In genomic region chr3:185460719-185461350, GRCh38 we compare ENCODE assay signal across 1 cellular context.
TF ChIP-seq lines count a peak whose summit lies in the region.

No MANE protein-coding gene starts in this region.

TF ChIP-seq in K562, 482 proteins besides CTCF, POLR2A, EP300 and RAD21 (continues in another document):
- TF ChIP-seq CUX1 (CRISPR knock-in tag; IDR thresholded peaks at IDR 0.05) (no peak), KDM1A (IDR thresholded peaks at IDR 0.05) (0 out of 4 replicates have a peak, but pooled peaks of 1 of the 2 experiments have one; percentile 8), NR4A1 (CRISPR knock-in tag; IDR thresholded peaks at IDR 0.05) (no peak), NR4A1 (tag; IDR thresholded peaks at IDR 0.05) (no peak), NCOA1 (IDR thresholded peaks at IDR 0.05; ENCODE audit: low read depth) (no peak), MTA1 (IDR thresholded peaks at IDR 0.05; ENCODE audit: borderline replicate concordance) (no peak), COPS2 (conservative IDR thresholded peaks at IDR 0.05) (no peak), ZBTB9 (CRISPR knock-in tag; IDR thresholded peaks at IDR 0.05) (no peak), SMARCA4 (IDR thresholded peaks at IDR 0.05) (no peak), RBM17 (IDR thresholded peaks at IDR 0.05; ENCODE audit: borderline replicate concordance, low read depth, low read length) (no peak), ZNF644 (tag; IDR thresholded peaks at IDR 0.05; ENCODE audit: low read depth) (no peak), MAZ (CRISPR knock-in tag; conservative IDR thresholded peaks at IDR 0.05 in 1 of 2, IDR thresholded peaks at IDR 0.05 in 1 of 2) (no peak), PREB (CRISPR knock-in tag; IDR thresholded peaks at IDR 0.05) (no peak), ZEB2 (IDR thresholded peaks at IDR 0.05) (no peak), ETS2 (tag; IDR thresholded peaks at IDR 0.05; ENCODE audit: borderline replicate concordance, poor library complexity, severe bottlenecking) (no peak), ZBTB49 (CRISPR knock-in tag; IDR thresholded peaks at IDR 0.05; ENCODE audit: borderline replicate concordance) (no peak), TEAD4 (IDR thresholded peaks at IDR 0.05; ENCODE audit: low read length) (0 out of 2 replicates have a peak, but pooled peaks have one; percentile 10), TEAD4 (CRISPR knock-in tag; IDR thresholded peaks at IDR 0.05; ENCODE audit: borderline replicate concordance) (no peak), THRAP3 (IDR thresholded peaks at IDR 0.05; ENCODE audit: borderline replicate concordance) (no peak), LEF1 (IDR thresholded peaks at IDR 0.05) (no peak), ZNF695 (CRISPR knock-in tag; IDR thresholded peaks at IDR 0.05) (no peak), SRSF7 (optimal IDR thresholded peaks at IDR 0.05; ENCODE audit: low read depth, low read length) (no peak), NKRF (IDR thresholded peaks at IDR 0.05; ENCODE audit: borderline replicate concordance) (no peak), ZNF696 (CRISPR knock-in tag; conservative IDR thresholded peaks at IDR 0.05) (no peak), TAF1 (IDR thresholded peaks at IDR 0.05; ENCODE audit: control insufficient read depth, extremely low read depth, insufficient read depth, low read length, severe bottlenecking) (no peak), ZNF12 (CRISPR knock-in tag; IDR thresholded peaks at IDR 0.05) (no peak), RBM14 (IDR thresholded peaks at IDR 0.05; ENCODE audit: borderline replicate concordance, insufficient read depth, low read depth, low read length) (no peak), NR1H2 (CRISPR knock-in tag; IDR thresholded peaks at IDR 0.05) (no peak), ZBTB8A (IDR thresholded peaks at IDR 0.05; ENCODE audit: partially characterized antibody) (no peak), ZNF79 (CRISPR knock-in tag; IDR thresholded peaks at IDR 0.05; ENCODE audit: low read depth) (no peak), MAFG (tag; conservative IDR thresholded peaks at IDR 0.05) (no peak), ZFP91 (CRISPR knock-in tag; IDR thresholded peaks at IDR 0.05) (no peak), JUNB (CRISPR knock-in tag; conservative IDR thresholded peaks at IDR 0.05) (no peak)
- TF ChIP-seq, protein P1, sequence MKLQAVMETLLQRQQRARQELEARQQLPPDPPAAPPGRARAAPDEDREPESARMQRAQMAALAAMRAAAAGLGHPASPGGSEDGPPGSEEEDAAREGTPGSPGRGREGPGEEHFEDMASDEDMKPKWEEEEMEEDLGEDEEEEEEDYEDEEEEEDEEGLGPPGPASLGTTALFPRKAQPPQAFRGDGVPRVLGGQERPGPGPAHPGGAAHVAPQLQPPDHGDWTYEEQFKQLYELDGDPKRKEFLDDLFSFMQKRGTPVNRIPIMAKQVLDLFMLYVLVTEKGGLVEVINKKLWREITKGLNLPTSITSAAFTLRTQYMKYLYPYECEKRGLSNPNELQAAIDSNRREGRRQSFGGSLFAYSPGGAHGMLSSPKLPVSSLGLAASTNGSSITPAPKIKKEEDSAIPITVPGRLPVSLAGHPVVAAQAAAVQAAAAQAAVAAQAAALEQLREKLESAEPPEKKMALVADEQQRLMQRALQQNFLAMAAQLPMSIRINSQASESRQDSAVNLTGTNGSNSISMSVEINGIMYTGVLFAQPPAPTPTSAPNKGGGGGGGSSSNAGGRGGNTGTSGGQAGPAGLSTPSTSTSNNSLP (IDR thresholded peaks at IDR 0.05; ENCODE audit: borderline replicate concordance, low read depth, low read length): peak; percentile 96
- TF ChIP-seq, protein P2, sequence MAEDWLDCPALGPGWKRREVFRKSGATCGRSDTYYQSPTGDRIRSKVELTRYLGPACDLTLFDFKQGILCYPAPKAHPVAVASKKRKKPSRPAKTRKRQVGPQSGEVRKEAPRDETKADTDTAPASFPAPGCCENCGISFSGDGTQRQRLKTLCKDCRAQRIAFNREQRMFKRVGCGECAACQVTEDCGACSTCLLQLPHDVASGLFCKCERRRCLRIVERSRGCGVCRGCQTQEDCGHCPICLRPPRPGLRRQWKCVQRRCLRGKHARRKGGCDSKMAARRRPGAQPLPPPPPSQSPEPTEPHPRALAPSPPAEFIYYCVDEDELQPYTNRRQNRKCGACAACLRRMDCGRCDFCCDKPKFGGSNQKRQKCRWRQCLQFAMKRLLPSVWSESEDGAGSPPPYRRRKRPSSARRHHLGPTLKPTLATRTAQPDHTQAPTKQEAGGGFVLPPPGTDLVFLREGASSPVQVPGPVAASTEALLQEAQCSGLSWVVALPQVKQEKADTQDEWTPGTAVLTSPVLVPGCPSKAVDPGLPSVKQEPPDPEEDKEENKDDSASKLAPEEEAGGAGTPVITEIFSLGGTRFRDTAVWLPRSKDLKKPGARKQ (CRISPR knock-in tag; IDR thresholded peaks at IDR 0.05): no peak
- TF ChIP-seq, protein P3, sequence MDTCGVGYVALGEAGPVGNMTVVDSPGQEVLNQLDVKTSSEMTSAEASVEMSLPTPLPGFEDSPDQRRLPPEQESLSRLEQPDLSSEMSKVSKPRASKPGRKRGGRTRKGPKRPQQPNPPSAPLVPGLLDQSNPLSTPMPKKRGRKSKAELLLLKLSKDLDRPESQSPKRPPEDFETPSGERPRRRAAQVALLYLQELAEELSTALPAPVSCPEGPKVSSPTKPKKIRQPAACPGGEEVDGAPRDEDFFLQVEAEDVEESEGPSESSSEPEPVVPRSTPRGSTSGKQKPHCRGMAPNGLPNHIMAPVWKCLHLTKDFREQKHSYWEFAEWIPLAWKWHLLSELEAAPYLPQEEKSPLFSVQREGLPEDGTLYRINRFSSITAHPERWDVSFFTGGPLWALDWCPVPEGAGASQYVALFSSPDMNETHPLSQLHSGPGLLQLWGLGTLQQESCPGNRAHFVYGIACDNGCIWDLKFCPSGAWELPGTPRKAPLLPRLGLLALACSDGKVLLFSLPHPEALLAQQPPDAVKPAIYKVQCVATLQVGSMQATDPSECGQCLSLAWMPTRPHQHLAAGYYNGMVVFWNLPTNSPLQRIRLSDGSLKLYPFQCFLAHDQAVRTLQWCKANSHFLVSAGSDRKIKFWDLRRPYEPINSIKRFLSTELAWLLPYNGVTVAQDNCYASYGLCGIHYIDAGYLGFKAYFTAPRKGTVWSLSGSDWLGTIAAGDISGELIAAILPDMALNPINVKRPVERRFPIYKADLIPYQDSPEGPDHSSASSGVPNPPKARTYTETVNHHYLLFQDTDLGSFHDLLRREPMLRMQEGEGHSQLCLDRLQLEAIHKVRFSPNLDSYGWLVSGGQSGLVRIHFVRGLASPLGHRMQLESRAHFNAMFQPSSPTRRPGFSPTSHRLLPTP (IDR thresholded peaks at IDR 0.05; ENCODE audit: borderline replicate concordance, extremely low read depth, insufficient read length): no peak
- TF ChIP-seq, protein P4, sequence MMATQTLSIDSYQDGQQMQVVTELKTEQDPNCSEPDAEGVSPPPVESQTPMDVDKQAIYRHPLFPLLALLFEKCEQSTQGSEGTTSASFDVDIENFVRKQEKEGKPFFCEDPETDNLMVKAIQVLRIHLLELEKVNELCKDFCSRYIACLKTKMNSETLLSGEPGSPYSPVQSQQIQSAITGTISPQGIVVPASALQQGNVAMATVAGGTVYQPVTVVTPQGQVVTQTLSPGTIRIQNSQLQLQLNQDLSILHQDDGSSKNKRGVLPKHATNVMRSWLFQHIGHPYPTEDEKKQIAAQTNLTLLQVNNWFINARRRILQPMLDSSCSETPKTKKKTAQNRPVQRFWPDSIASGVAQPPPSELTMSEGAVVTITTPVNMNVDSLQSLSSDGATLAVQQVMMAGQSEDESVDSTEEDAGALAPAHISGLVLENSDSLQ (IDR thresholded peaks at IDR 0.05): 0 out of 2 replicates have a peak, but pooled peaks have one; percentile 3
- TF ChIP-seq, protein P5, sequence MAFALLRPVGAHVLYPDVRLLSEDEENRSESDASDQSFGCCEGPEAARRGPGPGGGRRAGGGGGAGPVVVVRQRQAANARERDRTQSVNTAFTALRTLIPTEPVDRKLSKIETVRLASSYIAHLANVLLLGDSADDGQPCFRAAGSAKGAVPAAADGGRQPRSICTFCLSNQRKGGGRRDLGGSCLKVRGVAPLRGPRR (CRISPR knock-in tag; IDR thresholded peaks at IDR 0.05): no peak
